Comparison of ENCODE assay signal across 1 cellular context in the genomic region with DNA sequence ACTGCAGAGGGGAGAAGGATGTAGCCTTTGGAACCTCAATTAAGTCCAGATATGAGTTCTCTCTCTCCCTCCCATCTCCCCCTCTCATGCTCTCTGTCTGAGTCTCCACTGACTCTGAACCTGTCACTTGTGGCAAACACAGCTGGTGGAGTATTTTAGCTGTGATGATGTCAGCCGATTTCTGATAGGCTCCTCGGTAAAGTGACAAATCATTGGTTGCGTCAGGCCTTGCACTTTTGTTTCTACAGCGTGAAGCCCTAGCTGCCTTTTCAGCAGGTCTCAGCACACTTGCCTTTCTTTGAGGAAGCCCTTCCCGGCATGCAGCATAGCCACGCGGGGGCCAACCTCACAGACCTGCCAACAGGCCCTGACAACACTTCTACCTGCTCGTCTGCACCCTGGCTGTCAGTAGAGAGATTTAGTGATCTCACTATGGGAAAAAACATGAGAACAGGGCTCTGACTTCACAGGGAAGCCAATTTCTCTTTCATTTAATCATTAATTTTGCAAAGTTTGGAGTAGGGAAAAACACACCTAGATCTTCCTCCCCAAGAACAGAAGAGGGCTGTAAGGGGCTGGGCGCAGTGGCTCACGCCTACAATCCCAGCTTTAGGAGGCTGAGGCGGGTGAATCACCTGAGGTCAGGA.
A peak's percentile ranks its signal among the peaks of the same experiment; 100 is the strongest.
TF ChIP-seq lines count a peak whose summit lies in the region.

No MANE protein-coding gene starts in this region.

TF ChIP-seq in K562, 482 proteins besides CTCF, POLR2A, EP300 and RAD21 (continued from another document and continues in another):
- no peak for TF ChIP-seq POLR2H (tag; IDR thresholded peaks at IDR 0.05; ENCODE audit: low read depth)
- TF ChIP-seq HNRNPK (IDR thresholded peaks at IDR 0.05; ENCODE audit: low read depth, low read length, poor library complexity, severe bottlenecking) = no peak
- TF ChIP-seq ZNF23 (CRISPR knock-in tag; IDR thresholded peaks at IDR 0.05) = no peak
- no peak for TF ChIP-seq ZNF77 (CRISPR knock-in tag; IDR thresholded peaks at IDR 0.05)
- TF ChIP-seq, protein P1, sequence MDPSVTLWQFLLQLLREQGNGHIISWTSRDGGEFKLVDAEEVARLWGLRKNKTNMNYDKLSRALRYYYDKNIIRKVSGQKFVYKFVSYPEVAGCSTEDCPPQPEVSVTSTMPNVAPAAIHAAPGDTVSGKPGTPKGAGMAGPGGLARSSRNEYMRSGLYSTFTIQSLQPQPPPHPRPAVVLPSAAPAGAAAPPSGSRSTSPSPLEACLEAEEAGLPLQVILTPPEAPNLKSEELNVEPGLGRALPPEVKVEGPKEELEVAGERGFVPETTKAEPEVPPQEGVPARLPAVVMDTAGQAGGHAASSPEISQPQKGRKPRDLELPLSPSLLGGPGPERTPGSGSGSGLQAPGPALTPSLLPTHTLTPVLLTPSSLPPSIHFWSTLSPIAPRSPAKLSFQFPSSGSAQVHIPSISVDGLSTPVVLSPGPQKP (CRISPR knock-in tag; IDR thresholded peaks at IDR 0.05) = no peak
- TF ChIP-seq, protein P2, sequence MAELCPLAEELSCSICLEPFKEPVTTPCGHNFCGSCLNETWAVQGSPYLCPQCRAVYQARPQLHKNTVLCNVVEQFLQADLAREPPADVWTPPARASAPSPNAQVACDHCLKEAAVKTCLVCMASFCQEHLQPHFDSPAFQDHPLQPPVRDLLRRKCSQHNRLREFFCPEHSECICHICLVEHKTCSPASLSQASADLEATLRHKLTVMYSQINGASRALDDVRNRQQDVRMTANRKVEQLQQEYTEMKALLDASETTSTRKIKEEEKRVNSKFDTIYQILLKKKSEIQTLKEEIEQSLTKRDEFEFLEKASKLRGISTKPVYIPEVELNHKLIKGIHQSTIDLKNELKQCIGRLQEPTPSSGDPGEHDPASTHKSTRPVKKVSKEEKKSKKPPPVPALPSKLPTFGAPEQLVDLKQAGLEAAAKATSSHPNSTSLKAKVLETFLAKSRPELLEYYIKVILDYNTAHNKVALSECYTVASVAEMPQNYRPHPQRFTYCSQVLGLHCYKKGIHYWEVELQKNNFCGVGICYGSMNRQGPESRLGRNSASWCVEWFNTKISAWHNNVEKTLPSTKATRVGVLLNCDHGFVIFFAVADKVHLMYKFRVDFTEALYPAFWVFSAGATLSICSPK (IDR thresholded peaks at IDR 0.05; ENCODE audit: borderline replicate concordance) = no peak
- TF ChIP-seq ZNF354B (CRISPR knock-in tag; IDR thresholded peaks at IDR 0.05) = no peak
- TF ChIP-seq NR2F6 (CRISPR knock-in tag; IDR thresholded peaks at IDR 0.05) = no peak
- TF ChIP-seq, protein P3, sequence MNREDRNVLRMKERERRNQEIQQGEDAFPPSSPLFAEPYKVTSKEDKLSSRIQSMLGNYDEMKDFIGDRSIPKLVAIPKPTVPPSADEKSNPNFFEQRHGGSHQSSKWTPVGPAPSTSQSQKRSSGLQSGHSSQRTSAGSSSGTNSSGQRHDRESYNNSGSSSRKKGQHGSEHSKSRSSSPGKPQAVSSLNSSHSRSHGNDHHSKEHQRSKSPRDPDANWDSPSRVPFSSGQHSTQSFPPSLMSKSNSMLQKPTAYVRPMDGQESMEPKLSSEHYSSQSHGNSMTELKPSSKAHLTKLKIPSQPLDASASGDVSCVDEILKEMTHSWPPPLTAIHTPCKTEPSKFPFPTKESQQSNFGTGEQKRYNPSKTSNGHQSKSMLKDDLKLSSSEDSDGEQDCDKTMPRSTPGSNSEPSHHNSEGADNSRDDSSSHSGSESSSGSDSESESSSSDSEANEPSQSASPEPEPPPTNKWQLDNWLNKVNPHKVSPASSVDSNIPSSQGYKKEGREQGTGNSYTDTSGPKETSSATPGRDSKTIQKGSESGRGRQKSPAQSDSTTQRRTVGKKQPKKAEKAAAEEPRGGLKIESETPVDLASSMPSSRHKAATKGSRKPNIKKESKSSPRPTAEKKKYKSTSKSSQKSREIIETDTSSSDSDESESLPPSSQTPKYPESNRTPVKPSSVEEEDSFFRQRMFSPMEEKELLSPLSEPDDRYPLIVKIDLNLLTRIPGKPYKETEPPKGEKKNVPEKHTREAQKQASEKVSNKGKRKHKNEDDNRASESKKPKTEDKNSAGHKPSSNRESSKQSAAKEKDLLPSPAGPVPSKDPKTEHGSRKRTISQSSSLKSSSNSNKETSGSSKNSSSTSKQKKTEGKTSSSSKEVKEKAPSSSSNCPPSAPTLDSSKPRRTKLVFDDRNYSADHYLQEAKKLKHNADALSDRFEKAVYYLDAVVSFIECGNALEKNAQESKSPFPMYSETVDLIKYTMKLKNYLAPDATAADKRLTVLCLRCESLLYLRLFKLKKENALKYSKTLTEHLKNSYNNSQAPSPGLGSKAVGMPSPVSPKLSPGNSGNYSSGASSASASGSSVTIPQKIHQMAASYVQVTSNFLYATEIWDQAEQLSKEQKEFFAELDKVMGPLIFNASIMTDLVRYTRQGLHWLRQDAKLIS (CRISPR knock-in tag; IDR thresholded peaks at IDR 0.05) = no peak
- no peak for TF ChIP-seq SP1 (CRISPR knock-in tag; IDR thresholded peaks at IDR 0.05)
- no peak for TF ChIP-seq MXI1 (IDR thresholded peaks at IDR 0.05; ENCODE audit: low read depth, low read length)
- no peak for TF ChIP-seq KLF16 (IDR thresholded peaks at IDR 0.05)
- TF ChIP-seq ZFX (CRISPR knock-in tag; IDR thresholded peaks at IDR 0.05) = peak; percentile 86
- no peak for TF ChIP-seq SAFB (IDR thresholded peaks at IDR 0.05; ENCODE audit: borderline replicate concordance, low read depth, low read length)
- TF ChIP-seq, protein P4, sequence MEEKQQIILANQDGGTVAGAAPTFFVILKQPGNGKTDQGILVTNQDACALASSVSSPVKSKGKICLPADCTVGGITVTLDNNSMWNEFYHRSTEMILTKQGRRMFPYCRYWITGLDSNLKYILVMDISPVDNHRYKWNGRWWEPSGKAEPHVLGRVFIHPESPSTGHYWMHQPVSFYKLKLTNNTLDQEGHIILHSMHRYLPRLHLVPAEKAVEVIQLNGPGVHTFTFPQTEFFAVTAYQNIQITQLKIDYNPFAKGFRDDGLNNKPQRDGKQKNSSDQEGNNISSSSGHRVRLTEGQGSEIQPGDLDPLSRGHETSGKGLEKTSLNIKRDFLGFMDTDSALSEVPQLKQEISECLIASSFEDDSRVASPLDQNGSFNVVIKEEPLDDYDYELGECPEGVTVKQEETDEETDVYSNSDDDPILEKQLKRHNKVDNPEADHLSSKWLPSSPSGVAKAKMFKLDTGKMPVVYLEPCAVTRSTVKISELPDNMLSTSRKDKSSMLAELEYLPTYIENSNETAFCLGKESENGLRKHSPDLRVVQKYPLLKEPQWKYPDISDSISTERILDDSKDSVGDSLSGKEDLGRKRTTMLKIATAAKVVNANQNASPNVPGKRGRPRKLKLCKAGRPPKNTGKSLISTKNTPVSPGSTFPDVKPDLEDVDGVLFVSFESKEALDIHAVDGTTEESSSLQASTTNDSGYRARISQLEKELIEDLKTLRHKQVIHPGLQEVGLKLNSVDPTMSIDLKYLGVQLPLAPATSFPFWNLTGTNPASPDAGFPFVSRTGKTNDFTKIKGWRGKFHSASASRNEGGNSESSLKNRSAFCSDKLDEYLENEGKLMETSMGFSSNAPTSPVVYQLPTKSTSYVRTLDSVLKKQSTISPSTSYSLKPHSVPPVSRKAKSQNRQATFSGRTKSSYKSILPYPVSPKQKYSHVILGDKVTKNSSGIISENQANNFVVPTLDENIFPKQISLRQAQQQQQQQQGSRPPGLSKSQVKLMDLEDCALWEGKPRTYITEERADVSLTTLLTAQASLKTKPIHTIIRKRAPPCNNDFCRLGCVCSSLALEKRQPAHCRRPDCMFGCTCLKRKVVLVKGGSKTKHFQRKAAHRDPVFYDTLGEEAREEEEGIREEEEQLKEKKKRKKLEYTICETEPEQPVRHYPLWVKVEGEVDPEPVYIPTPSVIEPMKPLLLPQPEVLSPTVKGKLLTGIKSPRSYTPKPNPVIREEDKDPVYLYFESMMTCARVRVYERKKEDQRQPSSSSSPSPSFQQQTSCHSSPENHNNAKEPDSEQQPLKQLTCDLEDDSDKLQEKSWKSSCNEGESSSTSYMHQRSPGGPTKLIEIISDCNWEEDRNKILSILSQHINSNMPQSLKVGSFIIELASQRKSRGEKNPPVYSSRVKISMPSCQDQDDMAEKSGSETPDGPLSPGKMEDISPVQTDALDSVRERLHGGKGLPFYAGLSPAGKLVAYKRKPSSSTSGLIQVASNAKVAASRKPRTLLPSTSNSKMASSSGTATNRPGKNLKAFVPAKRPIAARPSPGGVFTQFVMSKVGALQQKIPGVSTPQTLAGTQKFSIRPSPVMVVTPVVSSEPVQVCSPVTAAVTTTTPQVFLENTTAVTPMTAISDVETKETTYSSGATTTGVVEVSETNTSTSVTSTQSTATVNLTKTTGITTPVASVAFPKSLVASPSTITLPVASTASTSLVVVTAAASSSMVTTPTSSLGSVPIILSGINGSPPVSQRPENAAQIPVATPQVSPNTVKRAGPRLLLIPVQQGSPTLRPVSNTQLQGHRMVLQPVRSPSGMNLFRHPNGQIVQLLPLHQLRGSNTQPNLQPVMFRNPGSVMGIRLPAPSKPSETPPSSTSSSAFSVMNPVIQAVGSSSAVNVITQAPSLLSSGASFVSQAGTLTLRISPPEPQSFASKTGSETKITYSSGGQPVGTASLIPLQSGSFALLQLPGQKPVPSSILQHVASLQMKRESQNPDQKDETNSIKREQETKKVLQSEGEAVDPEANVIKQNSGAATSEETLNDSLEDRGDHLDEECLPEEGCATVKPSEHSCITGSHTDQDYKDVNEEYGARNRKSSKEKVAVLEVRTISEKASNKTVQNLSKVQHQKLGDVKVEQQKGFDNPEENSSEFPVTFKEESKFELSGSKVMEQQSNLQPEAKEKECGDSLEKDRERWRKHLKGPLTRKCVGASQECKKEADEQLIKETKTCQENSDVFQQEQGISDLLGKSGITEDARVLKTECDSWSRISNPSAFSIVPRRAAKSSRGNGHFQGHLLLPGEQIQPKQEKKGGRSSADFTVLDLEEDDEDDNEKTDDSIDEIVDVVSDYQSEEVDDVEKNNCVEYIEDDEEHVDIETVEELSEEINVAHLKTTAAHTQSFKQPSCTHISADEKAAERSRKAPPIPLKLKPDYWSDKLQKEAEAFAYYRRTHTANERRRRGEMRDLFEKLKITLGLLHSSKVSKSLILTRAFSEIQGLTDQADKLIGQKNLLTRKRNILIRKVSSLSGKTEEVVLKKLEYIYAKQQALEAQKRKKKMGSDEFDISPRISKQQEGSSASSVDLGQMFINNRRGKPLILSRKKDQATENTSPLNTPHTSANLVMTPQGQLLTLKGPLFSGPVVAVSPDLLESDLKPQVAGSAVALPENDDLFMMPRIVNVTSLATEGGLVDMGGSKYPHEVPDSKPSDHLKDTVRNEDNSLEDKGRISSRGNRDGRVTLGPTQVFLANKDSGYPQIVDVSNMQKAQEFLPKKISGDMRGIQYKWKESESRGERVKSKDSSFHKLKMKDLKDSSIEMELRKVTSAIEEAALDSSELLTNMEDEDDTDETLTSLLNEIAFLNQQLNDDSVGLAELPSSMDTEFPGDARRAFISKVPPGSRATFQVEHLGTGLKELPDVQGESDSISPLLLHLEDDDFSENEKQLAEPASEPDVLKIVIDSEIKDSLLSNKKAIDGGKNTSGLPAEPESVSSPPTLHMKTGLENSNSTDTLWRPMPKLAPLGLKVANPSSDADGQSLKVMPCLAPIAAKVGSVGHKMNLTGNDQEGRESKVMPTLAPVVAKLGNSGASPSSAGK (IDR thresholded peaks at IDR 0.05) = peak; percentile 98
- TF ChIP-seq, protein P5, sequence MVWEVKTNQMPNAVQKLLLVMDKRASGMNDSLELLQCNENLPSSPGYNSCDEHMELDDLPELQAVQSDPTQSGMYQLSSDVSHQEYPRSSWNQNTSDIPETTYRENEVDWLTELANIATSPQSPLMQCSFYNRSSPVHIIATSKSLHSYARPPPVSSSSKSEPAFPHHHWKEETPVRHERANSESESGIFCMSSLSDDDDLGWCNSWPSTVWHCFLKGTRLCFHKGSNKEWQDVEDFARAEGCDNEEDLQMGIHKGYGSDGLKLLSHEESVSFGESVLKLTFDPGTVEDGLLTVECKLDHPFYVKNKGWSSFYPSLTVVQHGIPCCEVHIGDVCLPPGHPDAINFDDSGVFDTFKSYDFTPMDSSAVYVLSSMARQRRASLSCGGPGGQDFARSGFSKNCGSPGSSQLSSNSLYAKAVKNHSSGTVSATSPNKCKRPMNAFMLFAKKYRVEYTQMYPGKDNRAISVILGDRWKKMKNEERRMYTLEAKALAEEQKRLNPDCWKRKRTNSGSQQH (CRISPR knock-in tag; IDR thresholded peaks at IDR 0.05) = no peak
- TF ChIP-seq SPI1 (IDR thresholded peaks at IDR 0.05; ENCODE audit: borderline replicate concordance, low read depth, low read length) = peak; percentile 37; the same call in 1 of the 2 replicates
- no peak for TF ChIP-seq CHD1 (IDR thresholded peaks at IDR 0.05; ENCODE audit: low read length)
- no peak for TF ChIP-seq KLF13 (tag; IDR thresholded peaks at IDR 0.05; ENCODE audit: borderline replicate concordance, low read depth)
- TF ChIP-seq EHMT2 (IDR thresholded peaks at IDR 0.05) = 0 out of 2 replicates have a peak, but pooled peaks have one; percentile 9
- no peak for TF ChIP-seq HIVEP1 (CRISPR knock-in tag; IDR thresholded peaks at IDR 0.05)
- no peak for TF ChIP-seq MCM2 (IDR thresholded peaks at IDR 0.05; ENCODE audit: low read depth)
- TF ChIP-seq, protein P6, sequence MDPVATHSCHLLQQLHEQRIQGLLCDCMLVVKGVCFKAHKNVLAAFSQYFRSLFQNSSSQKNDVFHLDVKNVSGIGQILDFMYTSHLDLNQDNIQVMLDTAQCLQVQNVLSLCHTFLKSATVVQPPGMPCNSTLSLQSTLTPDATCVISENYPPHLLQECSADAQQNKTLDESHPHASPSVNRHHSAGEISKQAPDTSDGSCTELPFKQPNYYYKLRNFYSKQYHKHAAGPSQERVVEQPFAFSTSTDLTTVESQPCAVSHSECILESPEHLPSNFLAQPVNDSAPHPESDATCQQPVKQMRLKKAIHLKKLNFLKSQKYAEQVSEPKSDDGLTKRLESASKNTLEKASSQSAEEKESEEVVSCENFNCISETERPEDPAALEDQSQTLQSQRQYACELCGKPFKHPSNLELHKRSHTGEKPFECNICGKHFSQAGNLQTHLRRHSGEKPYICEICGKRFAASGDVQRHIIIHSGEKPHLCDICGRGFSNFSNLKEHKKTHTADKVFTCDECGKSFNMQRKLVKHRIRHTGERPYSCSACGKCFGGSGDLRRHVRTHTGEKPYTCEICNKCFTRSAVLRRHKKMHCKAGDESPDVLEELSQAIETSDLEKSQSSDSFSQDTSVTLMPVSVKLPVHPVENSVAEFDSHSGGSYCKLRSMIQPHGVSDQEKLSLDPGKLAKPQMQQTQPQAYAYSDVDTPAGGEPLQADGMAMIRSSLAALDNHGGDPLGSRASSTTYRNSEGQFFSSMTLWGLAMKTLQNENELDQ (CRISPR knock-in tag; IDR thresholded peaks at IDR 0.05; ENCODE audit: borderline replicate concordance) = 0 out of 2 replicates have a peak, but pooled peaks have one; percentile 75
- TF ChIP-seq NR1H2 (CRISPR knock-in tag; IDR thresholded peaks at IDR 0.05) = no peak
- no peak for TF ChIP-seq MCM7 (IDR thresholded peaks at IDR 0.05)
- TF ChIP-seq MECOM (CRISPR knock-in tag; IDR thresholded peaks at IDR 0.05) = peak; percentile 82; the same call in 1 of the 2 replicates
- no peak for TF ChIP-seq ZNF764 (CRISPR knock-in tag; IDR thresholded peaks at IDR 0.05; ENCODE audit: low read depth)
- peak; percentile 77 for TF ChIP-seq FOSL1 (tag; conservative IDR thresholded peaks at IDR 0.05)
- peak; percentile 48; the same call in 1 of the 2 replicates for TF ChIP-seq POLR2AphosphoS5 (IDR thresholded peaks at IDR 0.05; ENCODE audit: control insufficient read depth, insufficient read depth, low read depth, low read length)
